ENCODE assay signal across 8 cellular contexts in the genomic region with DNA sequence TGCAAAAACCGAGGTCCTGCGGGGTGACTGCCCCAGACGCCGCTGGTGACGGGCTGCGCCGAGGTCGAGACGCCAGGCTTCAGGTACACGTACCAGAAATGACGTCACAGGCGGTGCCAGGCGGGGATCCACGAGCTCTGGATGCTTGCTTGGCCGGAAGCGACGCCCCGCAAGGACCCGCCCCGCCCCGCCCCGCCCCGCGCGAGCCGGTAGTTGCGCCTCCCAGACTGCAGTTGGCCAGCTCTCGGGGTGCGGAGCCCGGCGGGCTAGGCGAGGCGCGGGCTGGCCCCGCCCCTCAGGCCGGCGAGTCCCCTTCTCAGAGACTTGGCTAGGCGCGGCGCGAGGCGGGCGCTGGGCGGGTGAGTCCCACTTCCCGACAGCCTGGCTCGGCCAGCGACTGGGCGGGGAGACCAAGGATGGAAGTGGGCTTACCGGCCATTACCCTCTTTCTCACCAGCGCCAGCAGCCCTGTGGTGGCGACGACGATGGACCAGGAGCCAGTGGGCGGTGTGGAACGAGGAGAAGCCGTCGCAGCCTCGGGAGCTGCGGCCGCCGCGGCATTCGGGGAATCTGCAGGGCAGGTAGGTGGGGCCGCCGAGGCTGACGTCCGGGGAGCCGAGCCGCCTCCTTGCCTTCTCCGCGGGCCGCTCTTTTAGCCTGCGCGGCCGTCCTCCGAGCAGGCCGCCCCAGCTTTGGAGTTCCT. TPM values are rescaled to one million over a fixed set of nuclear protein-coding genes. Genes with fewer than 3 reads are reported as not detected.
DNase-seq lines count a peak whose midpoint lies in the region; ATAC-seq, FAIRE-seq and TF ChIP-seq lines count a peak whose summit lies in the region.

FAM177A1 (plus strand) TSS at position 225 of the 703 bp plus-strand sequence; CDS start at position 417, 192 bp downstream.

- TF ChIP-seq POLR2A in IMR-90 (IDR thresholded peaks at IDR 0.05; ENCODE audit: low read depth, low read length): peak; percentile 89
- peak; percentile 61 for TF ChIP-seq POLR2A in endothelial cell of umbilical vein (IDR thresholded peaks at IDR 0.05; ENCODE audit: low read depth, low read length)

- H3K27ac ChIP-seq in IMR-90 (ENCODE audit: insufficient read depth, low read length): peak within 1 kb of the TSS; percentile 97
- H3K27ac ChIP-seq in OCI-LY7 (ENCODE audit: low read depth, low read length, poor library complexity, severe bottlenecking): peak within 1 kb of the TSS; percentile 57
- H3K27ac ChIP-seq in endothelial cell of umbilical vein (ENCODE audit: insufficient read depth, low read depth, low read length): peak within 1 kb of the TSS; percentile 94

- peak within 1 kb of the TSS; percentile 79 for H3K4me3 ChIP-seq in IMR-90 (ENCODE audit: insufficient read depth, low read depth, low read length)
- H3K4me3 ChIP-seq in OCI-LY7 (ENCODE audit: low read depth, low read length, poor library complexity, severe bottlenecking): peak within 1 kb of the TSS; percentile 89
- H3K4me3 ChIP-seq in endothelial cell of umbilical vein (replicated peaks in 1 of 3; ENCODE audit: insufficient read depth in 1 of 3, low read depth in 1 of 3, low read length in 3 of 3): peak within 1 kb of the TSS; percentile 69 to 91 (median 74)

- peak within 1 kb of the TSS; percentile 87 for H3K23ac ChIP-seq in IMR-90 (ENCODE audit: low read depth, low read length)

- TF ChIP-seq CTCF in IMR-90 (conservative IDR thresholded peaks at IDR 0.05; ENCODE audit: low read depth, low read length) (no peak), OCI-LY7 (conservative IDR thresholded peaks at IDR 0.05; ENCODE audit: low read length) (0 out of 2 replicates have a peak, but pooled peaks have one; percentile 22), endothelial cell of umbilical vein (IDR thresholded peaks at IDR 0.05; ENCODE audit: extremely low read depth in 1 of 2, insufficient read depth in 1 of 2, low read depth in 1 of 2, low read length in 2 of 2) (peak in 1 of 2 donors; percentile 3)

- H3K9me1 ChIP-seq in IMR-90 (ENCODE audit: insufficient read depth, low read length) (peaks cover under 1% of the 10 kb centered on the region; the same call in 1 of the 2 replicates), endothelial cell of umbilical vein (replicated peaks; ENCODE audit: control insufficient read depth, extremely low read depth, insufficient read depth, low read length) (no peaks in the 10 kb centered on the region)

- peak within 1 kb of the TSS; percentile 79; the same call in 2 of the 3 replicates for H2BK15ac ChIP-seq in IMR-90 (ENCODE audit: low read depth, low read length)

- H3K4ac ChIP-seq in IMR-90 (ENCODE audit: low read depth, low read length): peak within 1 kb of the TSS; percentile 96

- H3K9me3 ChIP-seq in IMR-90 (ENCODE audit: control insufficient read depth, insufficient read depth, low read length): no peaks in the 10 kb centered on the region
- no peaks in the 10 kb centered on the region for H3K9me3 ChIP-seq in OCI-LY7 (ENCODE audit: low read length)
- H3K9me3 ChIP-seq in endothelial cell of umbilical vein (replicated peaks; ENCODE audit: control insufficient read depth, insufficient read depth, low read length): no peaks in the 10 kb centered on the region

- H4K91ac ChIP-seq in IMR-90 (ENCODE audit: insufficient read depth, low read depth, low read length): peak within 1 kb of the TSS; percentile 93

- peaks cover 12 to 49% of the 10 kb centered on the region in 2 experiments for H3K79me1 ChIP-seq in IMR-90 (ENCODE audit: low read depth in 1 of 2, low read length in 2 of 2)

- peak within 1 kb of the TSS; percentile 95 for H2BK5ac ChIP-seq in IMR-90 (ENCODE audit: low read depth, low read length, poor library complexity, severe bottlenecking)

- H3K4me2 ChIP-seq in IMR-90 (ENCODE audit: low read depth, low read length): peak within 1 kb of the TSS; percentile 94
- H3K4me2 ChIP-seq in OCI-LY7 (ENCODE audit: low read length): peak within 1 kb of the TSS; percentile 98
- peak within 1 kb of the TSS; percentile 96 for H3K4me2 ChIP-seq in endothelial cell of umbilical vein (ENCODE audit: insufficient read depth, low read length)

- peak within 1 kb of the TSS; percentile 95 for H2AK9ac ChIP-seq in IMR-90 (replicated peaks; ENCODE audit: low read depth, low read length, poor library complexity)

- peak; percentile 77 for FAIRE-seq in endothelial cell of umbilical vein (lab: Jason Lieb, UNC)

- dilution Hi-C loops in IMR-90 (cut with HindIII; ENCODE audit: low sequenced_read_pairs, unreplicated experiment): no loop called here
- dilution Hi-C loops in endothelial cell of umbilical vein (cut with MboI; ENCODE audit: extremely low pct_ligation_motif_present, low sequenced_read_pairs): no loop called here

- H3K56ac ChIP-seq in IMR-90 (ENCODE audit: extremely low read depth, insufficient read depth, low read length): peak within 1 kb of the TSS; percentile 87

- POLR2A ChIA-PET in IMR-90 (lab: Charles Lee; ENCODE audit: unreplicated experiment) (interaction anchor here (0.5 to 0.7 kb wide), 3 partner anchors 21 to 823 kb away, joined by 3 to 7 read pairs (median 3); no protein-coding TSS in a partner anchor), OCI-LY7 (lab: Charles Lee) (interaction anchor here (0.5 to 3.0 kb wide), 18 partner anchors 13 to 446 kb away, joined by 3 to 19 read pairs (median 4); partner anchors contain the start of genes PPP2R3C, PRORP and PSMA6), endothelial cell of umbilical vein (lab: Charles Lee) (interaction anchor here (0.5 to 1.4 kb wide), 9 partner anchors 18 to 395 kb away, joined by 3 to 10 read pairs (median 4); partner anchors contain the start of genes BAZ1A, NFKBIA and SRP54)

- H3K9ac ChIP-seq in IMR-90 (ENCODE audit: low read depth, low read length) (peak within 1 kb of the TSS; percentile 98), endothelial cell of umbilical vein (replicated peaks; ENCODE audit: extremely low read depth, insufficient read depth, low read length) (peak within 1 kb of the TSS; percentile 93)

- peaks cover 2% of the 10 kb centered on the region; the same call in 1 of the 2 replicates for H3K4me1 ChIP-seq in IMR-90 (ENCODE audit: control insufficient read depth, insufficient read depth, low read length)
- H3K4me1 ChIP-seq in OCI-LY7 (ENCODE audit: insufficient read depth, low read length, poor library complexity, severe bottlenecking): peaks cover 18% of the 10 kb centered on the region
- H3K4me1 ChIP-seq in endothelial cell of umbilical vein (ENCODE audit: control insufficient read depth, extremely low read depth, insufficient read depth, low read length): peaks cover 21% of the 10 kb centered on the region

- 0% methylated on average over 9 of the region's 77 CpGs; no CpG with 5 or more reads in 1 of the 2 experiments for WGBS in IMR-90 (ENCODE audit: extremely low coverage in 2 of 2, insufficient read length in 1 of 2), 2 experiments

- H2AK5ac ChIP-seq in IMR-90 (ENCODE audit: low read depth, low read length): peak within 1 kb of the TSS; percentile 83

- BruUV-seq in IMR-90 (replicated peaks; lab: Mats Ljungman, UMichigan) (no TSS peak), OCI-LY7 (replicated peaks; lab: Mats Ljungman, UMichigan) (no TSS peak), endothelial cell of umbilical vein (replicated peaks; lab: Mats Ljungman, UMichigan) (no TSS peak)

- no peaks in the 10 kb centered on the region for H3K27me3 ChIP-seq in IMR-90 (ENCODE audit: control insufficient read depth, insufficient read depth, low read length)
- no peaks in the 10 kb centered on the region for H3K27me3 ChIP-seq in endothelial cell of umbilical vein (ENCODE audit: control insufficient read depth in 2 of 2, insufficient read depth in 2 of 2, low read length in 2 of 2)

- peak within 1 kb of the TSS; percentile 80 for H2BK120ac ChIP-seq in IMR-90 (ENCODE audit: low read depth, low read length)

- ATAC-seq in GM21529 (IDR thresholded peaks at IDR 0.05; ENCODE audit: unreplicated experiment) (peak; percentile 93), IMR-90 (ENCODE audit: low read depth) (peak; percentile 97)

- H2AFZ ChIP-seq in IMR-90 (replicated peaks; ENCODE audit: low read length, poor library complexity): peak within 1 kb of the TSS; percentile 95
- H2AFZ ChIP-seq in OCI-LY7 (ENCODE audit: low read length): peak within 1 kb of the TSS; percentile 86
- peak within 1 kb of the TSS; percentile 95 for H2AFZ ChIP-seq in endothelial cell of umbilical vein (ENCODE audit: low read depth, low read length)

- peaks cover 3% of the 10 kb centered on the region; the same call in 1 of the 2 replicates for H3K36me3 ChIP-seq in IMR-90 (ENCODE audit: control insufficient read depth, insufficient read depth, low read length)
- H3K36me3 ChIP-seq in OCI-LY7 (ENCODE audit: insufficient read depth, low read length): no peaks in the 10 kb centered on the region
- no peaks in the 10 kb centered on the region for H3K36me3 ChIP-seq in endothelial cell of umbilical vein (ENCODE audit: control insufficient read depth in 2 of 2, extremely low read depth in 1 of 2, insufficient read depth in 2 of 2, low read length in 2 of 2)

- CTCF ChIA-PET in IMR-90 (lab: Yijun Ruan, JAX): interaction anchor here (0.7 to 1.5 kb wide), 2 partner anchors 23 to 46 kb away, joined by 3 read pairs; no protein-coding TSS in a partner anchor
- CTCF ChIA-PET in OCI-LY7 (lab: Charles Lee; ENCODE audit: unreplicated experiment): interaction anchor here (0.9 to 1.2 kb wide), 2 partner anchors 65 to 261 kb away, joined by 3 read pairs; no protein-coding TSS in a partner anchor
- CTCF ChIA-PET in endothelial cell of umbilical vein (lab: Charles Lee): interaction anchor here (1.1 to 1.8 kb wide), 5 partner anchors 10 to 373 kb away, joined by 3 to 6 read pairs (median 4); no protein-coding TSS in a partner anchor

- no peak for TF ChIP-seq RAD21 in IMR-90 (IDR thresholded peaks at IDR 0.05; ENCODE audit: low read length)

- intact Hi-C loops in IMR-90 (cut with micrococcal nuclease) (loop anchor here (10.0 kb wide), 1 partner anchor 369 kb away; no protein-coding TSS in a partner anchor), OCI-LY7 (cut with micrococcal nuclease; ENCODE audit: unreplicated experiment) (loop anchor here (1.0 to 5.0 kb wide), 5 partner anchors 64 to 761 kb away; partner anchors contain the start of genes NFKBIA, PRORP, RALGAPA1 and SRP54), endothelial cell of umbilical vein (cut with micrococcal nuclease) (loop anchor here (1.0 to 5.0 kb wide), 4 partner anchors 64 to 366 kb away; partner anchors contain the start of genes BAZ1A, PPP2R3C and SRP54)

- H2BK20ac ChIP-seq in IMR-90 (ENCODE audit: low read depth, low read length): peak within 1 kb of the TSS; percentile 43; the same call in 1 of the 2 replicates

- peak within 1 kb of the TSS; percentile 85 for H3K18ac ChIP-seq in IMR-90 (ENCODE audit: low read depth, low read length)

- peak; percentile 95 for DNase-seq in DMS 273 treated with DMSO at 0.1 percent for 48 hours (lab: John Stamatoyannopoulos, UW)
- peak; percentile 94 for DNase-seq in IMR-90
- peak; percentile 97 for DNase-seq in OCI-LY7 (ENCODE audit: low spot score)
- DNase-seq in activated T-cell treated with anti-CD3 and anti-CD28 coated beads for 1 hour (ENCODE audit: low read depth): peak; percentile 96
- peak; percentile 98 for DNase-seq in endothelial cell of umbilical vein (ENCODE audit: low read depth, low spot score)
- DNase-seq in midbrain (lab: John Stamatoyannopoulos, UW): peak; percentile 96
- peak; percentile 99 to 100 for DNase-seq in stimulated activated CD8-positive, alpha-beta memory T cell treated with anti-CD3 and anti-CD28 coated beads, Interleukin-15, amount 100 ng/mL, for 48 hours (ENCODE audit: low read depth in 2 of 2)

- peak within 1 kb of the TSS; percentile 99 for H4K8ac ChIP-seq in IMR-90 (ENCODE audit: low read depth in 2 of 2, low read length in 2 of 2)

- H3K79me2 ChIP-seq in OCI-LY7 (ENCODE audit: insufficient read depth, low read depth, low read length) (peaks cover 7% of the 10 kb centered on the region; the same call in 1 of the 2 replicates), endothelial cell of umbilical vein (ENCODE audit: control insufficient read depth, insufficient read depth, low read length) (peaks cover 11% of the 10 kb centered on the region)

- peak within 1 kb of the TSS; percentile 96 for H3K14ac ChIP-seq in IMR-90 (replicated peaks; ENCODE audit: low read depth, low read length)

- in situ Hi-C loops in IMR-90 (cut with MboI; ENCODE audit: low sequenced_read_pairs): no loop called here

- peak within 1 kb of the TSS; percentile 92 for H4K5ac ChIP-seq in IMR-90 (ENCODE audit: low read depth, low read length)

- no peaks in the 10 kb centered on the region for H4K20me1 ChIP-seq in IMR-90 (ENCODE audit: insufficient read depth, low read length)
- H4K20me1 ChIP-seq in OCI-LY7 (ENCODE audit: insufficient read depth, low read length): no peaks in the 10 kb centered on the region
- H4K20me1 ChIP-seq in endothelial cell of umbilical vein (replicated peaks; ENCODE audit: control insufficient read depth, extremely low read depth, insufficient read depth, low read length): no peaks in the 10 kb centered on the region

- H3K9me2 ChIP-seq in OCI-LY7 (ENCODE audit: insufficient read depth, low read length): no peaks in the 10 kb centered on the region

RNA-seq across cellular contexts. Expression of gene FAM177A1, which starts in this region (rescaled TPM):
- total RNA-seq in IMR-90 (2012; rRNA removed) (18.5 and 35.8 TPM in 2 replicates), OCI-LY7 (2022) (31.8 and 32.5 TPM in 2 replicates), endothelial cell of umbilical vein (48.2 and 64.1 TPM in 2 replicates)
- polyA plus RNA-seq in IMR-90 (2012; rRNA removed) (29.4 and 33.4 TPM in 2 replicates), endothelial cell of umbilical vein (19.9 and 22.1 TPM in 2 replicates)
- 13.2 and 22.8 TPM in 2 replicates for polyA plus RNA-seq in IMR-90 (2012; cell fraction: cytosol; rRNA removed)
- polyA plus RNA-seq in IMR-90 (2012; cell fraction: nucleus; rRNA removed; ENCODE audit: low replicate concordance): 6.0 and 19.0 TPM in 2 replicates
- 17.3 and 19.0 TPM in 2 replicates for total RNA-seq in OCI-LY7 (2014; rRNA removed; shearing (Covaris generic))
- polyA plus RNA-seq in endothelial cell of umbilical vein (2011; cell fraction: cytosol; rRNA removed): 25.0 and 25.3 TPM in 2 replicates
- polyA plus RNA-seq in endothelial cell of umbilical vein (2011; cell fraction: nucleus; rRNA removed): 12.2 and 14.5 TPM in 2 replicates
- polyA plus RNA-seq in endothelial cell of umbilical vein (2012): 45.5 and 46.8 TPM in 2 replicates
- polyA minus RNA-seq in endothelial cell of umbilical vein: 7.0 and 15.4 TPM in 2 replicates
- 19.0 TPM for polyA minus RNA-seq in endothelial cell of umbilical vein (2011; cell fraction: cytosol; rRNA and poly(A)+ RNA removed)
- polyA minus RNA-seq in endothelial cell of umbilical vein (2011; cell fraction: nucleus; rRNA and poly(A)+ RNA removed): 8.7 and 12.9 TPM in 2 replicates

Comparison
In these comparisons a context has a peak if more than half of its experiments do, and no peak if none do; other contexts are left out.
1. Peak in every context shown above with its lines: DNase-seq, ATAC-seq, H3K4me3 ChIP-seq and H3K27ac ChIP-seq.